In genomic region chr6:38371312-38371672, GRCh38 we compare ENCODE assay signal across 2 cellular contexts.
TF ChIP-seq lines count a peak whose summit lies in the region.

No MANE protein-coding gene starts in this region.

TF ChIP-seq in IMR-90, 13 proteins besides CTCF, POLR2A, EP300 and RAD21 (continued from another document):
- TF ChIP-seq RFX5 (IDR thresholded peaks at IDR 0.05; ENCODE audit: low read depth, low read length) (no peak), RCOR1 (IDR thresholded peaks at IDR 0.05; ENCODE audit: insufficient replicate concordance, low read length) (no peak), CHD1 (IDR thresholded peaks at IDR 0.05; ENCODE audit: low read depth, low read length) (no peak), SMC3 (IDR thresholded peaks at IDR 0.05; ENCODE audit: low read depth, low read length) (no peak), CEBPB (IDR thresholded peaks at IDR 0.05; ENCODE audit: low read depth, low read length) (no peak)
- TF ChIP-seq, protein P1, sequence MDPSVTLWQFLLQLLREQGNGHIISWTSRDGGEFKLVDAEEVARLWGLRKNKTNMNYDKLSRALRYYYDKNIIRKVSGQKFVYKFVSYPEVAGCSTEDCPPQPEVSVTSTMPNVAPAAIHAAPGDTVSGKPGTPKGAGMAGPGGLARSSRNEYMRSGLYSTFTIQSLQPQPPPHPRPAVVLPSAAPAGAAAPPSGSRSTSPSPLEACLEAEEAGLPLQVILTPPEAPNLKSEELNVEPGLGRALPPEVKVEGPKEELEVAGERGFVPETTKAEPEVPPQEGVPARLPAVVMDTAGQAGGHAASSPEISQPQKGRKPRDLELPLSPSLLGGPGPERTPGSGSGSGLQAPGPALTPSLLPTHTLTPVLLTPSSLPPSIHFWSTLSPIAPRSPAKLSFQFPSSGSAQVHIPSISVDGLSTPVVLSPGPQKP (IDR thresholded peaks at IDR 0.05; ENCODE audit: borderline replicate concordance, low read depth, low read length): no peak
- TF ChIP-seq, protein P2, sequence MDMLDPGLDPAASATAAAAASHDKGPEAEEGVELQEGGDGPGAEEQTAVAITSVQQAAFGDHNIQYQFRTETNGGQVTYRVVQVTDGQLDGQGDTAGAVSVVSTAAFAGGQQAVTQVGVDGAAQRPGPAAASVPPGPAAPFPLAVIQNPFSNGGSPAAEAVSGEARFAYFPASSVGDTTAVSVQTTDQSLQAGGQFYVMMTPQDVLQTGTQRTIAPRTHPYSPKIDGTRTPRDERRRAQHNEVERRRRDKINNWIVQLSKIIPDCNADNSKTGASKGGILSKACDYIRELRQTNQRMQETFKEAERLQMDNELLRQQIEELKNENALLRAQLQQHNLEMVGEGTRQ (IDR thresholded peaks at IDR 0.05; ENCODE audit: low read depth, low read length): no peak

TF ChIP-seq in SK-N-SH treated with all-trans-retinoic acid at 6 μM for 48 hours, 23 proteins besides CTCF, POLR2A, EP300 and RAD21 (continued from another document):
- TF ChIP-seq ZNF565 (CRISPR knock-in tag; conservative IDR thresholded peaks at IDR 0.05; ENCODE audit: low read depth) (no peak), TCF4 (CRISPR knock-in tag; IDR thresholded peaks at IDR 0.05; ENCODE audit: borderline replicate concordance) (no peak), ARNTL (CRISPR knock-in tag; IDR thresholded peaks at IDR 0.05; ENCODE audit: borderline replicate concordance, low read depth) (no peak), CREB5 (CRISPR knock-in tag; IDR thresholded peaks at IDR 0.05; ENCODE audit: low read depth) (no peak), ESRRG (CRISPR knock-in tag; IDR thresholded peaks at IDR 0.05) (no peak), TOX (CRISPR knock-in tag; IDR thresholded peaks at IDR 0.05; ENCODE audit: borderline replicate concordance) (no peak), POU6F1 (CRISPR knock-in tag; IDR thresholded peaks at IDR 0.05; ENCODE audit: borderline replicate concordance, low read depth) (no peak), ZC3H10 (CRISPR knock-in tag; IDR thresholded peaks at IDR 0.05) (no peak), CSRNP3 (CRISPR knock-in tag; IDR thresholded peaks at IDR 0.05) (no peak), OSR1 (CRISPR knock-in tag; IDR thresholded peaks at IDR 0.05) (no peak)
- TF ChIP-seq, protein P3, sequence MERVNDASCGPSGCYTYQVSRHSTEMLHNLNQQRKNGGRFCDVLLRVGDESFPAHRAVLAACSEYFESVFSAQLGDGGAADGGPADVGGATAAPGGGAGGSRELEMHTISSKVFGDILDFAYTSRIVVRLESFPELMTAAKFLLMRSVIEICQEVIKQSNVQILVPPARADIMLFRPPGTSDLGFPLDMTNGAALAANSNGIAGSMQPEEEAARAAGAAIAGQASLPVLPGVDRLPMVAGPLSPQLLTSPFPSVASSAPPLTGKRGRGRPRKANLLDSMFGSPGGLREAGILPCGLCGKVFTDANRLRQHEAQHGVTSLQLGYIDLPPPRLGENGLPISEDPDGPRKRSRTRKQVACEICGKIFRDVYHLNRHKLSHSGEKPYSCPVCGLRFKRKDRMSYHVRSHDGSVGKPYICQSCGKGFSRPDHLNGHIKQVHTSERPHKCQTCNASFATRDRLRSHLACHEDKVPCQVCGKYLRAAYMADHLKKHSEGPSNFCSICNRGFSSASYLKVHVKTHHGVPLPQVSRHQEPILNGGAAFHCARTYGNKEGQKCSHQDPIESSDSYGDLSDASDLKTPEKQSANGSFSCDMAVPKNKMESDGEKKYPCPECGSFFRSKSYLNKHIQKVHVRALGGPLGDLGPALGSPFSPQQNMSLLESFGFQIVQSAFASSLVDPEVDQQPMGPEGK (CRISPR knock-in tag; IDR thresholded peaks at IDR 0.05; ENCODE audit: borderline replicate concordance): no peak
- TF ChIP-seq, protein P4, sequence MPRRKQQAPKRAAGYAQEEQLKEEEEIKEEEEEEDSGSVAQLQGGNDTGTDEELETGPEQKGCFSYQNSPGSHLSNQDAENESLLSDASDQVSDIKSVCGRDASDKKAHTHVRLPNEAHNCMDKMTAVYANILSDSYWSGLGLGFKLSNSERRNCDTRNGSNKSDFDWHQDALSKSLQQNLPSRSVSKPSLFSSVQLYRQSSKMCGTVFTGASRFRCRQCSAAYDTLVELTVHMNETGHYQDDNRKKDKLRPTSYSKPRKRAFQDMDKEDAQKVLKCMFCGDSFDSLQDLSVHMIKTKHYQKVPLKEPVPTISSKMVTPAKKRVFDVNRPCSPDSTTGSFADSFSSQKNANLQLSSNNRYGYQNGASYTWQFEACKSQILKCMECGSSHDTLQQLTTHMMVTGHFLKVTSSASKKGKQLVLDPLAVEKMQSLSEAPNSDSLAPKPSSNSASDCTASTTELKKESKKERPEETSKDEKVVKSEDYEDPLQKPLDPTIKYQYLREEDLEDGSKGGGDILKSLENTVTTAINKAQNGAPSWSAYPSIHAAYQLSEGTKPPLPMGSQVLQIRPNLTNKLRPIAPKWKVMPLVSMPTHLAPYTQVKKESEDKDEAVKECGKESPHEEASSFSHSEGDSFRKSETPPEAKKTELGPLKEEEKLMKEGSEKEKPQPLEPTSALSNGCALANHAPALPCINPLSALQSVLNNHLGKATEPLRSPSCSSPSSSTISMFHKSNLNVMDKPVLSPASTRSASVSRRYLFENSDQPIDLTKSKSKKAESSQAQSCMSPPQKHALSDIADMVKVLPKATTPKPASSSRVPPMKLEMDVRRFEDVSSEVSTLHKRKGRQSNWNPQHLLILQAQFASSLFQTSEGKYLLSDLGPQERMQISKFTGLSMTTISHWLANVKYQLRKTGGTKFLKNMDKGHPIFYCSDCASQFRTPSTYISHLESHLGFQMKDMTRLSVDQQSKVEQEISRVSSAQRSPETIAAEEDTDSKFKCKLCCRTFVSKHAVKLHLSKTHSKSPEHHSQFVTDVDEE (CRISPR knock-in tag; IDR thresholded peaks at IDR 0.05): no peak
